9 cellular contexts compared by ENCODE assay signal in genomic region chr17:4939554-4939803, GRCh38. TPM values are rescaled to one million over a fixed set of nuclear protein-coding genes. Genes with fewer than 3 reads are reported as not detected.
A peak's percentile ranks its signal among the peaks of the same experiment; 100 is the strongest.
DNase-seq lines count a peak whose midpoint lies in the region; ATAC-seq lines count a peak whose summit lies in the region.
"Had no signal": no experiment of that assay in that cellular context is flagged by ENCODE, and none has a peak within 500 bp of the region (broad histone marks: within the 10 kb centered on the region; RNA-seq: fewer than 3 reads in every experiment).

No MANE protein-coding gene starts in this region.

- no peaks in the 10 kb centered on the region for H3K9me3 Mint-ChIP-seq in activated T-helper 2 cell treated with anti-CD3 and anti-CD28 coated beads, Interferon-gamma antibody, Interleukin-2, Interleukin-4, amounts not matched to agents 10 μg/mL and 5 μg/mL and 100 μg/mL, durations not matched to agents 14 hours and 24 hours and 36 hours

- peak overlapping the region; percentile 70 for H3K27ac ChIP-seq in iPS-18a (ENCODE audit: low read length)
- peak overlapping the region; percentile 93 for H3K27ac ChIP-seq in subcutaneous abdominal adipose tissue (ENCODE audit: low read depth, low read length)

- peaks cover 45% of the 10 kb centered on the region for H3K4me1 Mint-ChIP-seq in activated T-helper 2 cell treated with anti-CD3 and anti-CD28 coated beads, Interferon-gamma antibody, Interleukin-2, Interleukin-4, amounts not matched to agents 10 μg/mL and 5 μg/mL and 100 μg/mL, durations not matched to agents 14 hours and 24 hours and 36 hours (ENCODE audit: low read depth)

- DNase-seq in activated T-helper 2 cell treated with anti-CD3 and anti-CD28 coated beads, Interferon-gamma antibody, Interleukin-2, Interleukin-4, amounts not matched to agents 10 μg/mL and 5 μg/mL and 100 μg/mL, durations not matched to agents 14 hours and 24 hours and 36 hours (ENCODE audit: low spot score), result no peak
- no peak for DNase-seq in middle frontal gyrus (ENCODE audit: extremely low spot score, low spot score)
- no peak for DNase-seq in NCI-H2081 (lab: John Stamatoyannopoulos, UW)

- no peaks in the 10 kb centered on the region for H3K27me3 Mint-ChIP-seq in activated T-helper 2 cell treated with anti-CD3 and anti-CD28 coated beads, Interferon-gamma antibody, Interleukin-2, Interleukin-4, amounts not matched to agents 10 μg/mL and 5 μg/mL and 100 μg/mL, durations not matched to agents 14 hours and 24 hours and 36 hours (ENCODE audit: low read depth)

- H3K27me3 ChIP-seq in iPS-18a (ENCODE audit: control insufficient read depth, insufficient read depth, low read length), result no peaks in the 10 kb centered on the region
- no peaks in the 10 kb centered on the region for H3K27me3 ChIP-seq in subcutaneous abdominal adipose tissue (ENCODE audit: control insufficient read depth in 5 of 5, insufficient read depth in 4 of 5, low read length in 5 of 5)

- H3K27ac Mint-ChIP-seq in activated T-helper 2 cell treated with anti-CD3 and anti-CD28 coated beads, Interferon-gamma antibody, Interleukin-2, Interleukin-4, amounts not matched to agents 10 μg/mL and 5 μg/mL and 100 μg/mL, durations not matched to agents 14 hours and 24 hours and 36 hours, result peak overlapping the region; percentile 87

- H3K36me3 ChIP-seq in iPS-18a (ENCODE audit: control insufficient read depth, low read depth, low read length), result peaks cover 32% of the 10 kb centered on the region
- peaks cover 0 to 55% (median 51%) of the 10 kb centered on the region in 5 donors for H3K36me3 ChIP-seq in subcutaneous abdominal adipose tissue (ENCODE audit: control insufficient read depth in 5 of 5, insufficient read depth in 5 of 5, low read length in 5 of 5)

- H3K4me3 ChIP-seq in iPS-18a (ENCODE audit: low read length), result peak overlapping the region; percentile 63
- H3K4me3 ChIP-seq in subcutaneous abdominal adipose tissue (ENCODE audit: low read depth in 1 of 5, low read length in 5 of 5), result peak overlapping the region; percentile 89 to 91 (median 90)

- H3K9ac ChIP-seq in iPS-18a (ENCODE audit: low read length) (peak overlapping the region; percentile 93), subcutaneous abdominal adipose tissue (ENCODE audit: low read length in 5 of 5) (peak overlapping the region; percentile 73 to 98 (median 89))

- H3K4me3 Mint-ChIP-seq in activated T-helper 2 cell treated with anti-CD3 and anti-CD28 coated beads, Interferon-gamma antibody, Interleukin-2, Interleukin-4, amounts not matched to agents 10 μg/mL and 5 μg/mL and 100 μg/mL, durations not matched to agents 14 hours and 24 hours and 36 hours (ENCODE audit: low read depth), result peak overlapping the region; percentile 100

- no peaks in the 10 kb centered on the region for H3K9me3 ChIP-seq in iPS-18a (ENCODE audit: control insufficient read depth, low read depth, low read length)
- H3K9me3 ChIP-seq in subcutaneous abdominal adipose tissue (ENCODE audit: control insufficient read depth in 5 of 5, low read length in 5 of 5), result no peaks in the 10 kb centered on the region

- peaks cover 75% of the 10 kb centered on the region for H3K36me3 Mint-ChIP-seq in activated T-helper 2 cell treated with anti-CD3 and anti-CD28 coated beads, Interferon-gamma antibody, Interleukin-2, Interleukin-4, amounts not matched to agents 10 μg/mL and 5 μg/mL and 100 μg/mL, durations not matched to agents 14 hours and 24 hours and 36 hours (ENCODE audit: low read depth)

- intact Hi-C loops in activated T-helper 2 cell treated with anti-CD3 and anti-CD28 coated beads, Interferon-gamma antibody, Interleukin-2, Interleukin-4, amounts not matched to agents 10 μg/mL and 5 μg/mL and 100 μg/mL, durations not matched to agents 14 hours and 24 hours and 36 hours (cut with micrococcal nuclease), result loop anchor here (1.0 kb wide), 1 partner anchor 30 kb away; no protein-coding TSS in a partner anchor

- ATAC-seq in GM18511 (IDR thresholded peaks at IDR 0.05; ENCODE audit: unreplicated experiment) (peak; percentile 22), HG02852 (IDR thresholded peaks at IDR 0.05; ENCODE audit: unreplicated experiment) (peak; percentile 21), HG03108 (IDR thresholded peaks at IDR 0.05; ENCODE audit: unreplicated experiment) (no peak)

- H3K4me1 ChIP-seq in iPS-18a (ENCODE audit: control insufficient read depth, low read depth, low read length) (peaks cover 13% of the 10 kb centered on the region), subcutaneous abdominal adipose tissue (ENCODE audit: control insufficient read depth in 5 of 5, insufficient read depth in 5 of 5, low read length in 5 of 5) (peaks cover 11 to 49% (median 36%) of the 10 kb centered on the region in 5 donors)

RNA-seq across cellular contexts. Expression of gene SLC25A11, which starts 0.4 kb away (rescaled TPM):
- total RNA-seq in activated T-helper 2 cell treated with anti-CD3 and anti-CD28 coated beads, Interferon-gamma antibody, Interleukin-2, Interleukin-4, amounts not matched to agents 10 μg/mL and 5 μg/mL and 100 μg/mL, durations not matched to agents 14 hours and 24 hours and 36 hours, result 91.4 and 103 TPM in 2 replicates

RNA-seq across cellular contexts. Expression of gene RNF167, which starts 0.6 kb away (rescaled TPM):
- 112 and 126 TPM in 2 replicates for total RNA-seq in activated T-helper 2 cell treated with anti-CD3 and anti-CD28 coated beads, Interferon-gamma antibody, Interleukin-2, Interleukin-4, amounts not matched to agents 10 μg/mL and 5 μg/mL and 100 μg/mL, durations not matched to agents 14 hours and 24 hours and 36 hours

RNA-seq across cellular contexts. Expression of gene GP1BA, which starts 7.4 kb away (rescaled TPM):
- total RNA-seq in activated T-helper 2 cell treated with anti-CD3 and anti-CD28 coated beads, Interferon-gamma antibody, Interleukin-2, Interleukin-4, amounts not matched to agents 10 μg/mL and 5 μg/mL and 100 μg/mL, durations not matched to agents 14 hours and 24 hours and 36 hours, result not detected in 2 replicates
- total RNA-seq: T-helper 2 cell treated with Interferon-gamma antibody and Interleukin-4, amounts not matched to agents 100 ng/mL and 5 ng/mL, for 36 hours had no signal

RNA-seq across cellular contexts. Expression of gene PFN1, which starts 8.9 kb away (rescaled TPM):
- total RNA-seq in activated T-helper 2 cell treated with anti-CD3 and anti-CD28 coated beads, Interferon-gamma antibody, Interleukin-2, Interleukin-4, amounts not matched to agents 10 μg/mL and 5 μg/mL and 100 μg/mL, durations not matched to agents 14 hours and 24 hours and 36 hours, result 1,460 and 1,475 TPM in 2 replicates

RNA-seq across cellular contexts. Expression of gene ENO3, which starts 11.4 kb away (rescaled TPM):
- total RNA-seq in activated T-helper 2 cell treated with anti-CD3 and anti-CD28 coated beads, Interferon-gamma antibody, Interleukin-2, Interleukin-4, amounts not matched to agents 10 μg/mL and 5 μg/mL and 100 μg/mL, durations not matched to agents 14 hours and 24 hours and 36 hours, result 45.7 and 47.9 TPM in 2 replicates
